ENCODE assay signal across 16 cellular contexts in the genomic region with DNA sequence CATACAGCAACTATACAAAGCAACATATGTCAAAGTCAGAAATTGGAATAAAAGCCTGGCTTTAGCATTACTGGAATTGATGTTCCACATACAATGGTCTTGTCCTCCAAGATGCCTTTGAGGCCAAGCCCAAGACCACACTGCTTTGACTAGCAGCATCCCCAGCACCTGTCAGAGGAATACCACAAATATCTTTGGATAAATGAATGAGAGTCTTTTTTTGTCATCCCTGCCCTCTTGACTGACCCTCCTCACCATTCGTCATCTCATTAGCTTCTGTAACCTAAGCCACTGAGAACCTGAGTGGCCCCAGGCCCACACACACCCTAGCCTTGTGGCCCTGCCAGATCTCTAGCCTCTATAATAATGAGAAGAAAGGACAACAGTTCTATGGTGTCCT. TPM values are rescaled to one million over a fixed set of nuclear protein-coding genes. Genes with fewer than 3 reads are reported as not detected.
A peak's percentile ranks its signal among the peaks of the same experiment; 100 is the strongest.
DNase-seq lines count a peak whose midpoint lies in the region; ATAC-seq and TF ChIP-seq lines count a peak whose summit lies in the region.
"Had no signal": no experiment of that assay in that cellular context is flagged by ENCODE, and none has a peak within 500 bp of the region (broad histone marks: within the 10 kb centered on the region; RNA-seq: fewer than 3 reads in every experiment).

No MANE protein-coding gene starts in this region.

- peaks cover 38% of the 10 kb centered on the region for H3K4me1 ChIP-seq in SJCRH30
- H3K4me1 ChIP-seq in CD4-positive, alpha-beta memory T cell (ENCODE audit: insufficient read depth, low read length), result no peaks in the 10 kb centered on the region

- H3K27me3 Mint-ChIP-seq in stimulated activated naive CD8-positive, alpha-beta T cell treated with anti-CD3 and anti-CD28 coated beads, Interleukin-15, amount 100 ng/mL, for 72 hours, result no peaks in the 10 kb centered on the region
- no peaks in the 10 kb centered on the region for H3K27me3 Mint-ChIP-seq in nephron progenitor cell (ENCODE audit: low read depth, poor library complexity)
- H3K27me3 Mint-ChIP-seq in CD4-positive, alpha-beta memory T cell, result peaks cover 3 to 5% of the 10 kb centered on the region in 2 donors

- no peak for DNase-seq in stimulated activated naive CD8-positive, alpha-beta T cell treated with anti-CD3 and anti-CD28 coated beads, Interleukin-15, amount 100 ng/mL, for 72 hours
- no peak for DNase-seq in stimulated activated naive CD8-positive, alpha-beta T cell treated with anti-CD3 and anti-CD28 coated beads, Interleukin-15, Interleukin-2, amounts not matched to agents 100 U/mL and 50 U/mL, for 24 hours
- DNase-seq in SJCRH30, result peak; percentile 89 to 94
- DNase-seq in nephron progenitor cell, result no peak
- DNase-seq in CD4-positive, alpha-beta memory T cell, result no peak
- DNase-seq in GM20000 (ENCODE audit: low spot score), result no peak
- DNase-seq: 8988T; CD8-positive, alpha-beta memory T cell; COR-L47; GM23248; HCEC 1CT had no signal

- TF ChIP-seq CTCF in nephron progenitor cell (IDR thresholded peaks at IDR 0.05) (no peak), GM20000 (IDR thresholded peaks at IDR 0.05; ENCODE audit: extremely low read depth, missing control alignments) (no peak)

- no peak overlapping the region for H3K4me3 ChIP-seq in SJCRH30
- no peak overlapping the region for H3K4me3 ChIP-seq in CD4-positive, alpha-beta memory T cell (ENCODE audit: low read length in 2 of 2)
- H3K4me3 ChIP-seq: BLaER1, GM23248 had no signal

- peak overlapping the region in 1 of 2 donors; percentile 85 for H3K27ac Mint-ChIP-seq in stimulated activated naive CD8-positive, alpha-beta T cell treated with anti-CD3 and anti-CD28 coated beads, Interleukin-15, amount 100 ng/mL, for 72 hours
- H3K27ac Mint-ChIP-seq in nephron progenitor cell, result peak overlapping the region; percentile 47
- H3K27ac Mint-ChIP-seq in CD4-positive, alpha-beta memory T cell, result no peak overlapping the region
- H3K27ac Mint-ChIP-seq: CD14-positive monocyte; CD8-positive, alpha-beta memory T cell had no signal

- intact Hi-C loops in CD4-positive, alpha-beta memory T cell (cut with micrococcal nuclease), result no loop called here

- peak; percentile 39 for ATAC-seq in stimulated activated naive CD8-positive, alpha-beta T cell treated with anti-CD3 and anti-CD28 coated beads, Interleukin-15, amount 100 ng/mL, for 72 hours
- no peak for ATAC-seq in stimulated activated naive CD8-positive, alpha-beta T cell treated with anti-CD3 and anti-CD28 coated beads, Interleukin-15, Interleukin-2, amounts not matched to agents 100 U/mL and 50 U/mL, for 24 hours
- ATAC-seq in GM19324 (IDR thresholded peaks at IDR 0.05; ENCODE audit: low FRiP score, unreplicated experiment) (no peak), HG03095 (IDR thresholded peaks at IDR 0.05; ENCODE audit: unreplicated experiment) (no peak)

- no peaks in the 10 kb centered on the region for H3K9me3 Mint-ChIP-seq in stimulated activated naive CD8-positive, alpha-beta T cell treated with anti-CD3 and anti-CD28 coated beads, Interleukin-15, amount 100 ng/mL, for 72 hours
- no peaks in the 10 kb centered on the region for H3K9me3 Mint-ChIP-seq in nephron progenitor cell
- H3K9me3 Mint-ChIP-seq in CD4-positive, alpha-beta memory T cell, result peaks cover 0 to 3% (median 0%) of the 10 kb centered on the region in 8 donors
- H3K9me3 Mint-ChIP-seq: CD14-positive monocyte; CD8-positive, alpha-beta memory T cell had no signal

- no peaks in the 10 kb centered on the region for H3K36me3 ChIP-seq in SJCRH30
- no peaks in the 10 kb centered on the region for H3K36me3 ChIP-seq in CD4-positive, alpha-beta memory T cell (ENCODE audit: insufficient read depth, low read length)

- H3K36me3 Mint-ChIP-seq in nephron progenitor cell (ENCODE audit: low read depth), result peaks cover 36% of the 10 kb centered on the region
- H3K36me3 Mint-ChIP-seq in CD4-positive, alpha-beta memory T cell, result no peaks in the 10 kb centered on the region
- H3K36me3 Mint-ChIP-seq: CD14-positive monocyte; CD8-positive, alpha-beta memory T cell had no signal

- no peaks in the 10 kb centered on the region for H3K4me1 Mint-ChIP-seq in stimulated activated naive CD8-positive, alpha-beta T cell treated with anti-CD3 and anti-CD28 coated beads, Interleukin-15, amount 100 ng/mL, for 72 hours
- peaks cover 29% of the 10 kb centered on the region for H3K4me1 Mint-ChIP-seq in nephron progenitor cell
- no peaks in the 10 kb centered on the region for H3K4me1 Mint-ChIP-seq in CD4-positive, alpha-beta memory T cell
- H3K4me1 Mint-ChIP-seq: CD14-positive monocyte; CD8-positive, alpha-beta memory T cell had no signal

- no peaks in the 10 kb centered on the region for H3K27me3 ChIP-seq in SJCRH30
- H3K27me3 ChIP-seq in CD4-positive, alpha-beta memory T cell (ENCODE audit: insufficient read depth, low read length), result no peaks in the 10 kb centered on the region
- H3K27me3 ChIP-seq: BLaER1 had no signal

- no peak overlapping the region for H3K4me3 Mint-ChIP-seq in stimulated activated naive CD8-positive, alpha-beta T cell treated with anti-CD3 and anti-CD28 coated beads, Interleukin-15, amount 100 ng/mL, for 72 hours
- no peak overlapping the region for H3K4me3 Mint-ChIP-seq in nephron progenitor cell
- H3K4me3 Mint-ChIP-seq in CD4-positive, alpha-beta memory T cell, result no peak overlapping the region
- H3K4me3 Mint-ChIP-seq: CD14-positive monocyte; CD8-positive, alpha-beta memory T cell had no signal

- CTCF ChIA-PET in CD4-positive, alpha-beta memory T cell (lab: Charles Lee; ENCODE audit: partially characterized antibody), result no interaction called here

- peak overlapping the region; percentile 89 for H3K27ac ChIP-seq in SJCRH30
- no peak overlapping the region for H3K27ac ChIP-seq in CD4-positive, alpha-beta memory T cell (ENCODE audit: low read depth, low read length)
- H3K27ac ChIP-seq: GM23248, KMS-11 had no signal

- POLR2A ChIA-PET in CD4-positive, alpha-beta memory T cell (lab: Charles Lee; ENCODE audit: partially characterized antibody), result no interaction called here

- H3K9me3 ChIP-seq in SJCRH30 (replicated peaks), result no peaks in the 10 kb centered on the region
- no peaks in the 10 kb centered on the region for H3K9me3 ChIP-seq in CD4-positive, alpha-beta memory T cell (ENCODE audit: control insufficient read depth in 1 of 2, low read length in 2 of 2)
- H3K9me3 ChIP-seq: BLaER1 had no signal

RNA-seq across cellular contexts. Expression of gene TNFRSF21, which starts 48.5 kb away (rescaled TPM):
- 23.0 and 25.1 TPM in 2 replicates for total RNA-seq in SJCRH30 (2014; rRNA removed; shearing (Covaris generic))
- total RNA-seq in CD4-positive, alpha-beta memory T cell, result under 1 TPM; 0.19 to 0.23 TPM
- polyA plus RNA-seq in CD4-positive, alpha-beta memory T cell, result not detected

Comparison
In these comparisons a context has a peak if more than half of its experiments do, and no peak if none do; other contexts are left out.
1. DNase-seq: peak in SJCRH30 (2 of 2); none in stimulated activated naive CD8-positive, alpha-beta T cell treated with anti-CD3 and anti-CD28 coated beads, Interleukin-15, amount 100 ng/mL, for 72 hours (0 of 2), stimulated activated naive CD8-positive, alpha-beta T cell treated with anti-CD3 and anti-CD28 coated beads, Interleukin-15, Interleukin-2, amounts not matched to agents 100 U/mL and 50 U/mL, for 24 hours (single experiment), nephron progenitor cell (single experiment), CD4-positive, alpha-beta memory T cell (0 of 5) and GM20000 (single experiment).
2. RNA of gene TNFRSF21, which starts 48.5 kb away (total RNA-seq): 23.0 to 25.1 TPM in SJCRH30; 0.19 to 0.23 TPM in CD4-positive, alpha-beta memory T cell; every median in the first group is over 10 times any median in the second.